ENCODE assay signal across 8 cellular contexts in the genomic region with DNA sequence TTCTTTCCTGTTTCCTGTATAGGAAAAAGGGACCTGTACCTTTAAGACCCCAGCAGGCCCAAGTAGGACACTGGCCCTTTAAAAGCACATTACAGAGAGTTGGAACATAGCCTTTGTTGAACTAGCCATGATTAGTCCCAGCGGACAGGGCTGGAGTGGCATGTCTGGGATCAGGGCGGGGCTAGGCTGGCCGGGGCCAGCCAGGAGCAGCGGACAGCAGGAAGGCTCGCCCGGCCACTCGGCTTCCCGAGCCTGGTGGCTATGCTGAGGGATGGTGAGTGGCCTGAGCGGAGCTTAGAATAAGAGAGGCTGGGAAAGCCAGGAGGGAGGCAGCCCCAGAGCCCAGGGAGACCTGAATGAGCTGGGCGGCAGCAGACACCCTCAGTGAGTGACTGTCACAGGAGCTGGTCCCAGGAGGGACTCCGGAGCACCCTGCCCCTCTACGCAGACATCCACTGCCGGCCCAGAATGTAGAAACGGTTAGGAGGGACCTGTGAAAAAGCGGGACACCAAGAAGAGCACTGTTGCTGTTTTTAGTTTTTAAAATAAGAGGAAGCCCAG.
A peak's percentile ranks its signal among the peaks of the same experiment; 100 is the strongest.
DNase-seq lines count a peak whose midpoint lies in the region; ATAC-seq and TF ChIP-seq lines count a peak whose summit lies in the region.

No MANE protein-coding gene starts in this region.

- no peak for TF ChIP-seq CTCF in Panc1 (IDR thresholded peaks at IDR 0.05)
- TF ChIP-seq CTCF in esophagus muscularis mucosa (IDR thresholded peaks at IDR 0.05), result peak in 2 of 3 experiments; percentile 13 to 36
- TF ChIP-seq CTCF in activated CD8-positive, alpha-beta T cell treated with anti-CD3 and anti-CD28 coated beads for 36 hours (IDR thresholded peaks at IDR 0.05), result no peak

- POLR2A ChIA-PET in Panc1 (lab: Charles Lee), result interaction anchor here (0.6 kb wide), 1 partner anchor 274 kb away, joined by 12 read pairs; no protein-coding TSS in a partner anchor
- POLR2A ChIA-PET in naive thymus-derived CD8-positive, alpha-beta T cell (lab: Charles Lee), result no interaction called here
- POLR2A ChIA-PET in activated CD8-positive, alpha-beta T cell treated with anti-CD3 and anti-CD28 coated beads for 36 hours (lab: Charles Lee), result no interaction called here

- peaks cover 13 to 18% (median 15%) of the 10 kb centered on the region in 4 donors for H3K4me1 Mint-ChIP-seq in naive thymus-derived CD8-positive, alpha-beta T cell
- H3K4me1 Mint-ChIP-seq in activated CD8-positive, alpha-beta T cell treated with anti-CD3 and anti-CD28 coated beads for 36 hours (ENCODE audit: low read depth), result peaks cover 15% of the 10 kb centered on the region

- TF ChIP-seq POLR2A in esophagus muscularis mucosa (IDR thresholded peaks at IDR 0.05; ENCODE audit: low read depth), result no peak

- BruUV-seq in Panc1 (replicated peaks; lab: Mats Ljungman, UMichigan), result no TSS peak

- H3K9ac ChIP-seq in ES-I3 (ENCODE audit: low read depth, low read length), result peak overlapping the region; percentile 27; the same call in 1 of the 2 replicates
- peak overlapping the region; percentile 86 for H3K9ac ChIP-seq in mucosa of stomach (ENCODE audit: low read length)

- H3K4me3 Mint-ChIP-seq in naive thymus-derived CD8-positive, alpha-beta T cell, result no peak overlapping the region
- H3K4me3 Mint-ChIP-seq in activated CD8-positive, alpha-beta T cell treated with anti-CD3 and anti-CD28 coated beads for 36 hours, result no peak overlapping the region

- H3K4me3 ChIP-seq in Panc1 (ENCODE audit: low read depth in 2 of 2, low read length in 2 of 2), result peak overlapping the region; percentile 44 to 53
- peak overlapping the region; percentile 57 to 71 (median 63) for H3K4me3 ChIP-seq in esophagus muscularis mucosa
- peak overlapping the region; percentile 87 for H3K4me3 ChIP-seq in mucosa of stomach (ENCODE audit: low read length)

- ATAC-seq in Panc1 (peak; percentile 96), HG02763 (IDR thresholded peaks at IDR 0.05; ENCODE audit: unreplicated experiment) (no peak)
- ATAC-seq in naive thymus-derived CD8-positive, alpha-beta T cell, result no peak
- ATAC-seq in activated CD8-positive, alpha-beta T cell treated with anti-CD3 and anti-CD28 coated beads for 36 hours, result no peak

- no peak overlapping the region for H3K27ac Mint-ChIP-seq in naive thymus-derived CD8-positive, alpha-beta T cell
- no peak overlapping the region for H3K27ac Mint-ChIP-seq in activated CD8-positive, alpha-beta T cell treated with anti-CD3 and anti-CD28 coated beads for 36 hours

- H3K36me3 ChIP-seq in ES-I3 (ENCODE audit: insufficient read depth, low read length) (no peaks in the 10 kb centered on the region), Panc1 (ENCODE audit: control insufficient read depth, insufficient read depth, low read length) (no peaks in the 10 kb centered on the region), esophagus muscularis mucosa (no peaks in the 10 kb centered on the region), mucosa of stomach (ENCODE audit: control insufficient read depth, insufficient read depth, low read length) (no peaks in the 10 kb centered on the region)

- H3K4me1 ChIP-seq in ES-I3 (ENCODE audit: insufficient read depth, low read length) (peaks cover 39% of the 10 kb centered on the region), Panc1 (ENCODE audit: control insufficient read depth, insufficient read depth, low read length) (peaks cover 16% of the 10 kb centered on the region), esophagus muscularis mucosa (peaks cover 89 to 100% (median 99%) of the 10 kb centered on the region in 4 donors), mucosa of stomach (ENCODE audit: control insufficient read depth, insufficient read depth, low read length) (peaks cover 86% of the 10 kb centered on the region)

- H3K9me3 ChIP-seq in ES-I3 (ENCODE audit: control insufficient read depth, insufficient read depth, low read length) (no peaks in the 10 kb centered on the region), Panc1 (ENCODE audit: control insufficient read depth, insufficient read depth, low read depth, low read length) (no peaks in the 10 kb centered on the region), esophagus muscularis mucosa (no peaks in the 10 kb centered on the region), mucosa of stomach (ENCODE audit: control insufficient read depth, low read length) (no peaks in the 10 kb centered on the region)

- in situ Hi-C loops in Panc1 (cut with HindIII; ENCODE audit: low pct_unique_long_range_greater_than_20kb, low sequenced_read_pairs), result no loop called here

- H3K9me3 Mint-ChIP-seq in naive thymus-derived CD8-positive, alpha-beta T cell, result no peaks in the 10 kb centered on the region
- no peaks in the 10 kb centered on the region for H3K9me3 Mint-ChIP-seq in activated CD8-positive, alpha-beta T cell treated with anti-CD3 and anti-CD28 coated beads for 36 hours

- WGBS in esophagus muscularis mucosa, result 26% methylated on average over 14 of the region's 15 CpGs

- H3K27me3 ChIP-seq in Panc1 (ENCODE audit: control insufficient read depth, insufficient read depth, low read length) (no peaks in the 10 kb centered on the region), esophagus muscularis mucosa (no peaks in the 10 kb centered on the region), mucosa of stomach (ENCODE audit: control insufficient read depth, insufficient read depth, low read length) (no peaks in the 10 kb centered on the region)

- intact Hi-C loops in Panc1 (cut with micrococcal nuclease; ENCODE audit: unreplicated experiment), result loop anchor here (5.0 kb wide), 1 partner anchor 249 kb away; no protein-coding TSS in a partner anchor
- intact Hi-C loops in esophagus muscularis mucosa (cut with DNase I), result no loop called here
- intact Hi-C loops in activated CD8-positive, alpha-beta T cell treated with anti-CD3 and anti-CD28 coated beads for 36 hours (cut with micrococcal nuclease), result loop anchor here (2.0 kb wide), 1 partner anchor 249 kb away; no protein-coding TSS in a partner anchor

- peaks cover 0 to 13% (median 2%) of the 10 kb centered on the region in 5 donors for H3K27me3 Mint-ChIP-seq in naive thymus-derived CD8-positive, alpha-beta T cell
- H3K27me3 Mint-ChIP-seq in activated CD8-positive, alpha-beta T cell treated with anti-CD3 and anti-CD28 coated beads for 36 hours, result no peaks in the 10 kb centered on the region

- DNase-seq in Panc1 (ENCODE audit: low read depth, low spot score) (no peak), esophagus muscularis mucosa (ENCODE audit: extremely low spot score) (peak; percentile 93)
- DNase-seq in naive thymus-derived CD8-positive, alpha-beta T cell, result no peak
- no peak for DNase-seq in activated CD8-positive, alpha-beta T cell treated with anti-CD3 and anti-CD28 coated beads for 36 hours
- DNase-seq in stimulated activated CD4-positive, alpha-beta T cell treated with anti-CD3 and anti-CD28 coated beads, Interleukin-4, amount 100 ng/mL, for 4 hours, result no peak

- CTCF ChIA-PET in Panc1 (lab: Charles Lee), result no interaction called here
- CTCF ChIA-PET in activated CD8-positive, alpha-beta T cell treated with anti-CD3 and anti-CD28 coated beads for 36 hours (lab: Charles Lee), result interaction anchor here (0.7 to 1.8 kb wide), 4 partner anchors 8 to 252 kb away, joined by 3 to 4 read pairs (median 4); no protein-coding TSS in a partner anchor

- TF ChIP-seq EP300 in esophagus muscularis mucosa (IDR thresholded peaks at IDR 0.05), result no peak

- no peaks in the 10 kb centered on the region for H3K36me3 Mint-ChIP-seq in naive thymus-derived CD8-positive, alpha-beta T cell
- H3K36me3 Mint-ChIP-seq in activated CD8-positive, alpha-beta T cell treated with anti-CD3 and anti-CD28 coated beads for 36 hours (ENCODE audit: low read depth), result no peaks in the 10 kb centered on the region

- H3K27ac ChIP-seq in Panc1 (ENCODE audit: low read length) (peak overlapping the region; percentile 70), esophagus muscularis mucosa (replicated peaks in 1 of 4) (peak overlapping the region; percentile 92 to 94 (median 94))

Comparison
In these comparisons a context has a peak if more than half of its experiments do, and no peak if none do; other contexts are left out.
1. CTCF ChIP-seq: peak in esophagus muscularis mucosa (2 of 3); none in Panc1 (single experiment) and activated CD8-positive, alpha-beta T cell treated with anti-CD3 and anti-CD28 coated beads for 36 hours (single experiment).
2. Peak in every context shown above with its lines, with median percentiles within 50 percentile points of each other: H3K4me3 ChIP-seq.